In the genomic region with DNA sequence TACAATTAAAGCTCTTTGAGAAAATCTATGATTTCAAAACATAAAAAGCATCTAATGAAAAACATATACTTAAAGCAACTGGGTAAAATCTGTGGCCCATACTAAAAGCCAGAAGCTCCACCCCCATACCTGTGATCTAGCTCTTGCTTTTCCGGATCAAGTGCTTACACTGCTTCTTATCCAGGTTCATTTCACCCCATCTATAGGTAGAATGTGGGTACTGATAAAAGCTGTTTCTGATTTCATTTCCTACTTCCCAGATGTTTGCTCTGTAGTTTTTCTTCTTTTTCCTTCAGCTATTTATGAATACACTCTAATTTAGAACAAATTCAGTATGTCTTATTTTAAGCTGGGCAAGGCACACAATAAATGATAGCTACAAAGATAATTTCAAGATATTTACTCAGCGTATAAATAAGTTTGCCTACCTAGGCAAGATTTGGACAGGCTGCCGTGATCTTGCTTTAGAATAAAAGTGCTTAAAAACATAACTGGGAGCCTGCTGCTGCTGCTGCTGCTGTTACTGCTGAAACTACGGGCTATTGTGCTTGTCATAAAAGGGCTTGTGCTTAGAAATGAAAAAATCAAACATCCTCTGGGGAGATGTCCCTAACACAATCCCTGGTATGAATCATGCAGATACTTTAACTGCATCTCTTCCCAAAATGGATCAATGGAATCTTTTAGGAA, we compare ENCODE assay signal across 7 cellular contexts. TPM values are rescaled to one million over a fixed set of nuclear protein-coding genes. Genes with fewer than 3 reads are reported as not detected.
DNase-seq lines count a peak whose midpoint lies in the region; ATAC-seq and TF ChIP-seq lines count a peak whose summit lies in the region.

No MANE protein-coding gene starts in this region.

- intact Hi-C loops in sigmoid colon (cut with DNase I), result loop anchor here (5.0 kb wide), 2 partner anchors 115 to 190 kb away; no protein-coding TSS in a partner anchor
- intact Hi-C loops in uterus (cut with DNase I; ENCODE audit: low total_unique reads), result no loop called here

- peak; percentile 74 for TF ChIP-seq CTCF in Loucy (conservative IDR thresholded peaks at IDR 0.05; ENCODE audit: low read length)
- peak; percentile 36 for TF ChIP-seq CTCF in fibroblast of mammary gland (conservative IDR thresholded peaks at IDR 0.05; ENCODE audit: control insufficient read depth, insufficient read depth, low read depth, low read length)
- peak in 3 of 4 experiments; percentile 26 to 44 (median 32) for TF ChIP-seq CTCF in sigmoid colon (IDR thresholded peaks at IDR 0.05)
- TF ChIP-seq CTCF in uterus (IDR thresholded peaks at IDR 0.05), result peak in 2 of 4 experiments; percentile 14

- DNase-seq in EL, result peak; percentile 33
- DNase-seq in RPMI7951 (ENCODE audit: low read depth), result peak; percentile 30
- DNase-seq in fibroblast of mammary gland (ENCODE audit: low read depth), result peak; percentile 39
- no peak for DNase-seq in sigmoid colon
- no peak for DNase-seq in uterus

- no peak for TF ChIP-seq EP300 in sigmoid colon (IDR thresholded peaks at IDR 0.05)

- no peaks in the 10 kb centered on the region for H3K9me2 ChIP-seq in Loucy (replicated peaks; ENCODE audit: low read depth, low read length)

- H3K27me3 ChIP-seq in Loucy (ENCODE audit: insufficient read depth, low read length, poor library complexity, severe bottlenecking) (no peaks in the 10 kb centered on the region), sigmoid colon (no peaks in the 10 kb centered on the region), uterus (no peaks in the 10 kb centered on the region)

- H3K27ac ChIP-seq in sigmoid colon, result peak overlapping the region; percentile 33 to 97 (median 68)
- H3K27ac ChIP-seq in uterus, result peak overlapping the region in 1 of 2 donors; percentile 3

- ATAC-seq in HG03565 (IDR thresholded peaks at IDR 0.05; ENCODE audit: unreplicated experiment), result no peak

- H3K9ac ChIP-seq in Loucy (ENCODE audit: low read depth, low read length, poor library complexity, severe bottlenecking), result peak overlapping the region; percentile 47

- H3K4me1 ChIP-seq in Loucy (ENCODE audit: insufficient read depth, low read length, poor library complexity, severe bottlenecking) (peaks cover 59% of the 10 kb centered on the region), sigmoid colon (peaks cover 0 to 45% (median 16%) of the 10 kb centered on the region in 4 donors), uterus (no peaks in the 10 kb centered on the region)

- 12 to 48% methylated on average over 4 of the region's 4 CpGs for WGBS in sigmoid colon, 2 donors

- H3F3A ChIP-seq in Loucy (ENCODE audit: low read depth), result peaks cover 7% of the 10 kb centered on the region; the same call in 1 of the 2 replicates

- no peak for TF ChIP-seq POLR2A in sigmoid colon (IDR thresholded peaks at IDR 0.05)
- TF ChIP-seq POLR2A in uterus (IDR thresholded peaks at IDR 0.05), result no peak

- H2AFZ ChIP-seq in Loucy (ENCODE audit: low read length), result no peak overlapping the region

- peaks cover 3% of the 10 kb centered on the region for H4K20me1 ChIP-seq in Loucy (ENCODE audit: insufficient read depth, low read length, poor library complexity, severe bottlenecking)

- no peaks in the 10 kb centered on the region for H3K36me3 ChIP-seq in Loucy (ENCODE audit: insufficient read depth, low read length)
- H3K36me3 ChIP-seq in sigmoid colon, result no peaks in the 10 kb centered on the region
- no peaks in the 10 kb centered on the region for H3K36me3 ChIP-seq in uterus

- peak overlapping the region; percentile 77 for H3K4me3 ChIP-seq in Loucy (ENCODE audit: low read length, poor library complexity, severe bottlenecking)
- no peak overlapping the region for H3K4me3 ChIP-seq in fibroblast of mammary gland (ENCODE audit: control insufficient read depth, low read depth, low read length)
- H3K4me3 ChIP-seq in sigmoid colon, result peak overlapping the region in 3 of 4 donors; percentile 91 to 94 (median 92)
- H3K4me3 ChIP-seq in uterus, result no peak overlapping the region

- peaks cover 64% of the 10 kb centered on the region for H3K79me2 ChIP-seq in Loucy (ENCODE audit: insufficient read depth, low read length)

- peak overlapping the region; percentile 77 for H3K4me2 ChIP-seq in Loucy (ENCODE audit: low read depth, low read length, poor library complexity, severe bottlenecking)

- H3K9me3 ChIP-seq in Loucy (ENCODE audit: insufficient read depth, low read depth, low read length), result no peaks in the 10 kb centered on the region
- no peaks in the 10 kb centered on the region for H3K9me3 ChIP-seq in sigmoid colon
- no peaks in the 10 kb centered on the region for H3K9me3 ChIP-seq in uterus

RNA-seq across cellular contexts. Expression of a gene that starts 2.1 kb away (rescaled TPM):
- 12.9 and 21.0 TPM in 2 replicates for total RNA-seq in RPMI7951 (2014; rRNA removed; shearing (Covaris generic))
- total RNA-seq in sigmoid colon (10 to 100 TPM; 22.5 to 42.5 (median 32.1) TPM), uterus (10 to 100 TPM in 1 of 4 donors, 1 to 10 TPM in 3; 2.4 to 25.1 (median 7.0) TPM)
- 10 to 100 TPM; 16.2 to 20.6 (median 18.0) TPM for polyA plus RNA-seq in sigmoid colon

Comparison
In these comparisons a context has a peak if more than half of its experiments do, and no peak if none do; other contexts are left out.
1. DNase-seq: peak in EL (single experiment), RPMI7951 (single experiment) and fibroblast of mammary gland (single experiment); none in sigmoid colon (single experiment) and uterus (0 of 2).
2. H3K4me3 ChIP-seq: peak in Loucy (single experiment) and sigmoid colon (3 of 4); none in fibroblast of mammary gland (single experiment) and uterus (0 of 2).